In the genomic region with DNA sequence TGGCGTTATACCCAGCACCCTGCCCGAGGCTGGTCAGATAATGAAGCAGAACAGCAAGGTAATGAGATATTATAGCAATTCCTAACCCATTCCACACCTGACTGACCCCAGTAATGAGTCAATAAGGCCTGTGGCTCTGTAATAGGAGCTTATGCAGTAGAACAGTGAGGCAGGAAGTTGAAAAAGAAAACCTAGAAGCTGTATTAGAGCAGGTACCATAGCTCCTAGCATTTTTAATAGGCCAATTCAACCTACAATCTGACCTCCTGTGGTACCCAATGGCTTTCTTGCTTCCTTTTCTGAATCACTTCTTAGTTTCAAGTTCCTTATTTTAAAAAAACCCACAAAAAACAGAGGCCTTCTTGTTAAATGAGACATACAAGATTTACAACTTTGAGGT, we compare ENCODE assay signal across 9 cellular contexts. TPM values are rescaled to one million over a fixed set of nuclear protein-coding genes. Genes with fewer than 3 reads are reported as not detected.
A peak's percentile ranks its signal among the peaks of the same experiment; 100 is the strongest.
DNase-seq lines count a peak whose midpoint lies in the region; ATAC-seq, FAIRE-seq and TF ChIP-seq lines count a peak whose summit lies in the region.
"Had no signal": no experiment of that assay in that cellular context is flagged by ENCODE, and none has a peak within 500 bp of the region (broad histone marks: within the 10 kb centered on the region; RNA-seq: fewer than 3 reads in every experiment).

No MANE protein-coding gene starts in this region.

- TF ChIP-seq CTCF in epithelial cell of proximal tubule (conservative IDR thresholded peaks at IDR 0.05; ENCODE audit: low read depth, low read length) = no peak
- TF ChIP-seq CTCF in D721Med (IDR thresholded peaks at IDR 0.05; ENCODE audit: insufficient read depth, missing control alignments) = no peak

- H3K36me3 Mint-ChIP-seq in activated naive CD8-positive, alpha-beta T cell treated with anti-CD3 and anti-CD28 coated beads for 36 hours = no peaks in the 10 kb centered on the region

- no peak overlapping the region for H3K27ac Mint-ChIP-seq in activated naive CD8-positive, alpha-beta T cell treated with anti-CD3 and anti-CD28 coated beads for 36 hours

- H3K9me3 Mint-ChIP-seq in activated naive CD8-positive, alpha-beta T cell treated with anti-CD3 and anti-CD28 coated beads for 36 hours = peaks cover 14% of the 10 kb centered on the region

- no peak for FAIRE-seq in D721Med (lab: Jason Lieb, UNC)

- H3K4me3 Mint-ChIP-seq in activated naive CD8-positive, alpha-beta T cell treated with anti-CD3 and anti-CD28 coated beads for 36 hours = no peak overlapping the region

- no peaks in the 10 kb centered on the region for H3K4me1 Mint-ChIP-seq in activated naive CD8-positive, alpha-beta T cell treated with anti-CD3 and anti-CD28 coated beads for 36 hours

- DNase-seq in M059J (ENCODE audit: low read depth) (peak; percentile 50), epithelial cell of proximal tubule (ENCODE audit: low read depth) (peak; percentile 63), SHP77 (lab: John Stamatoyannopoulos, UW) (no peak), D721Med (ENCODE audit: insufficient read length, low spot score) (no peak)
- DNase-seq in activated naive CD8-positive, alpha-beta T cell treated with anti-CD3 and anti-CD28 coated beads for 36 hours = no peak
- DNase-seq: Right ventricle myocardium superior had no signal

- no peak overlapping the region for H3K4me3 ChIP-seq in epithelial cell of proximal tubule (ENCODE audit: low read depth, low read length)

- ATAC-seq in GM18861 (IDR thresholded peaks at IDR 0.05; ENCODE audit: unreplicated experiment) (peak; percentile 100), HG02610 (IDR thresholded peaks at IDR 0.05; ENCODE audit: unreplicated experiment) (peak; percentile 98), SK-N-SH treated with all-trans-retinoic acid at 6 μM for 48 hours (no peak)

- peaks cover 4% of the 10 kb centered on the region for H3K27me3 Mint-ChIP-seq in activated naive CD8-positive, alpha-beta T cell treated with anti-CD3 and anti-CD28 coated beads for 36 hours

TF ChIP-seq in SK-N-SH treated with all-trans-retinoic acid at 6 μM for 48 hours, 23 proteins besides CTCF, POLR2A, EP300 and RAD21:
- no peak for TF ChIP-seq ISL1 (CRISPR knock-in tag; IDR thresholded peaks at IDR 0.05)
- TF ChIP-seq, protein P1, sequence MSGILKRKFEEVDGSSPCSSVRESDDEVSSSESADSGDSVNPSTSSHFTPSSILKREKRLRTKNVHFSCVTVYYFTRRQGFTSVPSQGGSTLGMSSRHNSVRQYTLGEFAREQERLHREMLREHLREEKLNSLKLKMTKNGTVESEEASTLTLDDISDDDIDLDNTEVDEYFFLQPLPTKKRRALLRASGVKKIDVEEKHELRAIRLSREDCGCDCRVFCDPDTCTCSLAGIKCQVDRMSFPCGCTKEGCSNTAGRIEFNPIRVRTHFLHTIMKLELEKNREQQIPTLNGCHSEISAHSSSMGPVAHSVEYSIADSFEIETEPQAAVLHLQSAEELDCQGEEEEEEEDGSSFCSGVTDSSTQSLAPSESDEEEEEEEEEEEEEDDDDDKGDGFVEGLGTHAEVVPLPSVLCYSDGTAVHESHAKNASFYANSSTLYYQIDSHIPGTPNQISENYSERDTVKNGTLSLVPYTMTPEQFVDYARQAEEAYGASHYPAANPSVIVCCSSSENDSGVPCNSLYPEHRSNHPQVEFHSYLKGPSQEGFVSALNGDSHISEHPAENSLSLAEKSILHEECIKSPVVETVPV (CRISPR knock-in tag; IDR thresholded peaks at IDR 0.05) = no peak
- TF ChIP-seq ZNF8 (CRISPR knock-in tag; IDR thresholded peaks at IDR 0.05) = no peak
- no peak for TF ChIP-seq ZNF70 (CRISPR knock-in tag; IDR thresholded peaks at IDR 0.05)
- TF ChIP-seq RARB (CRISPR knock-in tag; IDR thresholded peaks at IDR 0.05) = no peak

RNA-seq across cellular contexts. Expression of a gene that starts 43.6 kb away (rescaled TPM):
- total RNA-seq in M059J (2014; rRNA removed; shearing (Covaris generic)) = 3.4 and 4.0 TPM in 2 replicates
- 4.0 and 12.2 TPM in 2 replicates for total RNA-seq in epithelial cell of proximal tubule
- under 1 TPM in 1 of 2 experiments, not detected in 1; 0.21 TPM for total RNA-seq in activated naive CD8-positive, alpha-beta T cell treated with anti-CD3 and anti-CD28 coated beads for 36 hours

Comparison
In these comparisons a context has a peak if more than half of its experiments do, and no peak if none do; other contexts are left out.
1. DNase-seq: peak in M059J (single experiment) and epithelial cell of proximal tubule (single experiment); none in SHP77 (0 of 2), D721Med (single experiment) and activated naive CD8-positive, alpha-beta T cell treated with anti-CD3 and anti-CD28 coated beads for 36 hours (single experiment).